In the genomic region with DNA sequence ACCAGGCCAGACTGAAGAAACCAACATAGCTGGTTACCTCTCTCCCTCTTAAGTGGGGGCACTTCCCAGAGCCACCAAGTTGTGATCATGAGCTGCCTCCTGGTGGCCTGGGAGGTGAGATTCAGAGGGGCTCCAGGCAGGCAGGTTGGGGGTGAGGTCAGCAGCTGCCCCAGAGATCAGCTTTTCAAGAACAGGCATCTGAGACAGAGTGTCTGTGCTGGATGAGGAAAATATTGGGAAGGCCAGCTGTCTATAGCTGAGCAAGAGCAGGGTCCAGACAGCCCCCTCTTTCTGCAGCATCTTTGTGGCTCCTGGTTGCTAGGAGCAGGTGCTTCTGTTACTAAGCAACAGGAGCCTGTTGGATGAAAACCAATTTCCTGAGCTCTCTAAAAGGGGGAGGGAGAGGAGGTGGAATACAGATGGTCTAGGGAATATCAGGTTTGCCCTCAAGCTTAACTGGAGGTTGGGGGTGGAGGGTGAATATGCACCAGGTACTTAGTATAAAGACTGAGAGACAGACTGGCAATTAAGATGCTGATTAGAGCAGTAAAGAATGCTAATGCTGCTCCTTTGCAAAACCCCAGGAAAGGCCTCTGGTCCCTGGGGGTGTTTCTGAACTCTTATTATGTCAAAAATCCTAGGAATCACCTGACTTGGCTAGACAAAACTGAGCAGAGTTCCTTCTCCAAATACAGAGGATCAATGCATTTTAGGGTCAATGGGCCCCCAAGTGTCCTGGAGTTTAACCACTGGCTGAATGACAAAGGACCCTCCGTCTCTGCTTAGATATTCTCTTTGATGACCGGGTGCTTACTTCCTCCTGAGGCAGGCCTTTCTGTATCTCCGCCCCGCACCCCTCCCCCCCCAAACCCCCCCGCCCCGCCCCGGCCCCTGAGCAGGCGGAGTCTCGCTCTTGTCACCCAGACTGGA, we compare ENCODE assay signal across 1 cellular context.
TF ChIP-seq lines count a peak whose summit lies in the region.

No MANE protein-coding gene starts in this region.

TF ChIP-seq in GM12878, 131 proteins besides CTCF, POLR2A, EP300 and RAD21:
- TF ChIP-seq ESRRA (IDR thresholded peaks at IDR 0.05; ENCODE audit: low read length) = no peak
- TF ChIP-seq, protein P1, sequence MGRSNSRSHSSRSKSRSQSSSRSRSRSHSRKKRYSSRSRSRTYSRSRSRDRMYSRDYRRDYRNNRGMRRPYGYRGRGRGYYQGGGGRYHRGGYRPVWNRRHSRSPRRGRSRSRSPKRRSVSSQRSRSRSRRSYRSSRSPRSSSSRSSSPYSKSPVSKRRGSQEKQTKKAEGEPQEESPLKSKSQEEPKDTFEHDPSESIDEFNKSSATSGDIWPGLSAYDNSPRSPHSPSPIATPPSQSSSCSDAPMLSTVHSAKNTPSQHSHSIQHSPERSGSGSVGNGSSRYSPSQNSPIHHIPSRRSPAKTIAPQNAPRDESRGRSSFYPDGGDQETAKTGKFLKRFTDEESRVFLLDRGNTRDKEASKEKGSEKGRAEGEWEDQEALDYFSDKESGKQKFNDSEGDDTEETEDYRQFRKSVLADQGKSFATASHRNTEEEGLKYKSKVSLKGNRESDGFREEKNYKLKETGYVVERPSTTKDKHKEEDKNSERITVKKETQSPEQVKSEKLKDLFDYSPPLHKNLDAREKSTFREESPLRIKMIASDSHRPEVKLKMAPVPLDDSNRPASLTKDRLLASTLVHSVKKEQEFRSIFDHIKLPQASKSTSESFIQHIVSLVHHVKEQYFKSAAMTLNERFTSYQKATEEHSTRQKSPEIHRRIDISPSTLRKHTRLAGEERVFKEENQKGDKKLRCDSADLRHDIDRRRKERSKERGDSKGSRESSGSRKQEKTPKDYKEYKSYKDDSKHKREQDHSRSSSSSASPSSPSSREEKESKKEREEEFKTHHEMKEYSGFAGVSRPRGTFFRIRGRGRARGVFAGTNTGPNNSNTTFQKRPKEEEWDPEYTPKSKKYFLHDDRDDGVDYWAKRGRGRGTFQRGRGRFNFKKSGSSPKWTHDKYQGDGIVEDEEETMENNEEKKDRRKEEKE (IDR thresholded peaks at IDR 0.05) = no peak
- no peak for TF ChIP-seq RAD51 (IDR thresholded peaks at IDR 0.05)
